ENCODE assay signal across 17 cellular contexts in the genomic region with DNA sequence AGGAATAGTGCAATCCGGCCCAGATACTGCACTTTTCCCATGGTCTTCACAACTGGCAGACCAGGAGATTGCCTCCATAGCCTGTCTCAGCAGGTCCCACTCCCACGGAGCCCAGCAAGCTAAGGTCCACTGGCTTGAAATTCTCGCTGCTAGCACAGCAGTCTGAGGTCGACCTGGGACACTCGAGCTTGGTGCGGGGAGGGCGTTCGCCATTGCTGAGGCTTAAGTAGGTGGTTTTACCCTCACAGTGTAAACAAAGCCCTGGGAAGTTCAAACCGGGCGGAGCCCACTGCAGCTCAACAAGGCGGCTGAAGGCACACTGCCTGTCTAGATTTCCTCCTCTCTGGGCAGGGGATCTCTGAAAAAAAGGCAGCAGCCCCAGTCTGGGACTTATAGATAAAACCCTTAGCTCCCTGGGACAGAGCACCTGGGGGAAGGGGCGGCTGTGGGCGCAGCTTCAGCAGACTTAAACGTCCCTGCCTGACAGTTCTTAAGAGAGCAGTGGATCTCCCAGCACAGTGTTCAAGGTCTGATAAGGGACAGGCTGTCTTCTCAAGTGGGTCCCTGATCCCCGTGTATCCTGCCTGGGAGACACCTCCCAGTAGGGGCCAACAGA.
DNase-seq lines count a peak whose midpoint lies in the region; ATAC-seq and TF ChIP-seq lines count a peak whose summit lies in the region.
"Had no signal": no experiment of that assay in that cellular context is flagged by ENCODE, and none has a peak within 500 bp of the region (broad histone marks: within the 10 kb centered on the region; RNA-seq: fewer than 3 reads in every experiment).

No MANE protein-coding gene starts in this region.

- peaks cover 19 to 48% (median 27%) of the 10 kb centered on the region in 3 experiments for H3K36me3 Mint-ChIP-seq in H9 (ENCODE audit: insufficient read depth in 1 of 3, low read depth in 3 of 3)
- H3K36me3 Mint-ChIP-seq in neural progenitor cell, result no peaks in the 10 kb centered on the region
- H3K36me3 Mint-ChIP-seq in WTC11, result peaks cover 56% of the 10 kb centered on the region
- H3K36me3 Mint-ChIP-seq: CD8-positive, alpha-beta T cell had no signal

- no peaks in the 10 kb centered on the region for H3K23me2 ChIP-seq in H9 (ENCODE audit: insufficient read length, low read depth, low read length, poor library complexity, severe bottlenecking)

- TF ChIP-seq POLR2A in esophagus muscularis mucosa (IDR thresholded peaks at IDR 0.05; ENCODE audit: low read depth), result no peak

- H3K23ac ChIP-seq in H9 (ENCODE audit: insufficient read length, low read depth, low read length), result no peak overlapping the region

- H3K56ac ChIP-seq in H9 (ENCODE audit: insufficient read length, low read depth, low read length), result no peak overlapping the region

- H3K27me3 Mint-ChIP-seq in H9 (ENCODE audit: low read depth) (peaks cover 6% of the 10 kb centered on the region), neural progenitor cell (ENCODE audit: insufficient read depth, low read depth) (no peaks in the 10 kb centered on the region), WTC11 (ENCODE audit: low read depth) (peaks cover 13% of the 10 kb centered on the region)

- no peak for TF ChIP-seq EP300 in esophagus muscularis mucosa (IDR thresholded peaks at IDR 0.05)

- H4K5ac ChIP-seq in H9 (ENCODE audit: insufficient read length, low read depth, low read length), result no peak overlapping the region

- H2BK15ac ChIP-seq in H9 (ENCODE audit: low read depth, low read length), result no peak overlapping the region

- DNase-seq in H9, result peak; percentile 20
- DNase-seq in NCI-H69 (lab: John Stamatoyannopoulos, UW), result peak; percentile 8
- DNase-seq in esophagus muscularis mucosa (ENCODE audit: extremely low spot score), result peak; percentile 45
- DNase-seq in neural progenitor cell (ENCODE audit: low spot score), result no peak
- DNase-seq in WTC11 (ENCODE audit: low spot score), result no peak
- no peak for DNase-seq in globus pallidus (ENCODE audit: low spot score)
- DNase-seq in RPMI8226, result no peak
- DNase-seq in anterior cingulate cortex (lab: John Stamatoyannopoulos, UW), result no peak
- DNase-seq: BE2C; CD8-positive, alpha-beta T cell; COR-L47; DND-41; GDM1; GOT3 had no signal

- no peak overlapping the region for H4K91ac ChIP-seq in H9 (ENCODE audit: insufficient read length, low read depth, low read length)

- H3K4me3 Mint-ChIP-seq in H9, result no peak overlapping the region
- no peak overlapping the region for H3K4me3 Mint-ChIP-seq in neural progenitor cell
- no peak overlapping the region for H3K4me3 Mint-ChIP-seq in WTC11
- H3K4me3 Mint-ChIP-seq: CD8-positive, alpha-beta T cell; IgD-negative memory B cell had no signal

- H3F3A ChIP-seq in neural progenitor cell (ENCODE audit: low read depth), result peaks cover 4% of the 10 kb centered on the region

- intact Hi-C loops in esophagus muscularis mucosa (cut with DNase I), result no loop called here

- H4K20me1 ChIP-seq in H9 (ENCODE audit: control insufficient read depth, insufficient read depth, insufficient read length) (no peaks in the 10 kb centered on the region), neural progenitor cell (ENCODE audit: low read depth) (no peaks in the 10 kb centered on the region)

- no peak overlapping the region for H2BK20ac ChIP-seq in H9 (ENCODE audit: low read depth, low read length, poor library complexity, severe bottlenecking)

- no peak overlapping the region for H4K8ac ChIP-seq in H9 (replicated peaks; ENCODE audit: insufficient read length, low read depth, low read length)

- no peak for TF ChIP-seq CTCF in H9 (conservative IDR thresholded peaks at IDR 0.05)
- no peak for TF ChIP-seq CTCF in esophagus muscularis mucosa (IDR thresholded peaks at IDR 0.05)
- TF ChIP-seq CTCF in neural progenitor cell (IDR thresholded peaks at IDR 0.05), result no peak
- no peak for TF ChIP-seq CTCF in WTC11 (IDR thresholded peaks at IDR 0.05)

- H3K4me1 Mint-ChIP-seq in H9 (peaks cover 20 to 22% of the 10 kb centered on the region in 2 experiments), neural progenitor cell (no peaks in the 10 kb centered on the region), WTC11 (peaks cover 17% of the 10 kb centered on the region)
- H3K4me1 Mint-ChIP-seq: IgD-negative memory B cell had no signal

- no peak overlapping the region for H2BK120ac ChIP-seq in H9 (ENCODE audit: low read depth, low read length, poor library complexity, severe bottlenecking)

- CTCF ChIA-PET in WTC11 (lab: Charles Lee), result no interaction called here

- H3T11ph ChIP-seq in H9 (ENCODE audit: low read length), result no peak overlapping the region

- no peak overlapping the region; the same call in 1 of the 2 replicates for H3K4ac ChIP-seq in H9 (ENCODE audit: low read depth, low read length)

- no peak overlapping the region for H3K4me2 ChIP-seq in H9 (ENCODE audit: insufficient read depth, insufficient read length, low read length)
- H3K4me2 ChIP-seq in neural progenitor cell, result no peak overlapping the region
- H3K4me2 ChIP-seq: A549 had no signal

- no peak overlapping the region for H3K27ac ChIP-seq in H9 (ENCODE audit: insufficient read length, low read depth, low read length)
- no peak overlapping the region for H3K27ac ChIP-seq in esophagus muscularis mucosa (replicated peaks in 1 of 4)
- H3K27ac ChIP-seq in neural progenitor cell, result no peak overlapping the region
- H3K27ac ChIP-seq: A549, C4-2B had no signal

- no peak overlapping the region for H3K9ac ChIP-seq in H9 (ENCODE audit: extremely low read depth, insufficient read length, low read length)
- H3K9ac ChIP-seq in neural progenitor cell, result no peak overlapping the region

- no peak overlapping the region for H2BK5ac ChIP-seq in H9 (ENCODE audit: insufficient read length, low read length)

- POLR2A ChIA-PET in WTC11 (lab: Charles Lee), result no interaction called here

- H3K36me3 ChIP-seq in esophagus muscularis mucosa (no peaks in the 10 kb centered on the region), neural progenitor cell (no peaks in the 10 kb centered on the region)
- H3K36me3 ChIP-seq: BE2C had no signal

- no peak overlapping the region for H3K18ac ChIP-seq in H9 (ENCODE audit: insufficient read length, low read depth, low read length)

- peaks cover 27 to 44% of the 10 kb centered on the region in 2 experiments for H3K9me3 Mint-ChIP-seq in H9
- H3K9me3 Mint-ChIP-seq in neural progenitor cell, result peaks cover 31% of the 10 kb centered on the region
- H3K9me3 Mint-ChIP-seq in WTC11, result peaks cover 52% of the 10 kb centered on the region
- H3K9me3 Mint-ChIP-seq: CD8-positive, alpha-beta T cell had no signal

- WGBS in H9 (ENCODE audit: extremely low coverage, insufficient read length, low lambda C conversion rate), result no CpG with 5 or more reads among the region's 15 CpGs
- 92% methylated on average over 5 of the region's 15 CpGs for WGBS in esophagus muscularis mucosa

- no peak overlapping the region for H2BK12ac ChIP-seq in H9 (ENCODE audit: insufficient read length, low read depth, low read length)

- no peaks in the 10 kb centered on the region; the same call in 1 of the 2 replicates for H3K4me1 ChIP-seq in H9 (ENCODE audit: insufficient read depth, low read length)
- no peaks in the 10 kb centered on the region for H3K4me1 ChIP-seq in esophagus muscularis mucosa
- peaks cover 4% of the 10 kb centered on the region for H3K4me1 ChIP-seq in neural progenitor cell
- H3K4me1 ChIP-seq: A549, BE2C had no signal

- no peak overlapping the region for H2AK5ac ChIP-seq in H9 (ENCODE audit: insufficient read length, low read length)

- H3K4me3 ChIP-seq in esophagus muscularis mucosa, result no peak overlapping the region
- H3K4me3 ChIP-seq in neural progenitor cell, result no peak overlapping the region
- H3K4me3 ChIP-seq: A549 had no signal

- ATAC-seq in WTC11, result no peak
- ATAC-seq: A549; CD8-positive, alpha-beta T cell had no signal

- no peaks in the 10 kb centered on the region for H3K79me1 ChIP-seq in H9 (ENCODE audit: insufficient read depth, low read depth, low read length, poor library complexity, severe bottlenecking)

- no peak overlapping the region for H2AFZ ChIP-seq in H9 (ENCODE audit: low read length)
- peak overlapping the region; percentile 57 for H2AFZ ChIP-seq in neural progenitor cell (replicated peaks)

- H3K14ac ChIP-seq in H9 (ENCODE audit: insufficient read depth, low read length), result no peak overlapping the region

- H3K27ac Mint-ChIP-seq in H9 (peak overlapping the region in 1 of 3 experiments; percentile 53; a peak in 1 of 7 replicates), neural progenitor cell (no peak overlapping the region), WTC11 (no peak overlapping the region)
- H3K27ac Mint-ChIP-seq: CD8-positive, alpha-beta T cell; IgD-negative memory B cell had no signal

- H3K27me3 ChIP-seq in H9 (ENCODE audit: insufficient read depth, low read length), result no peaks in the 10 kb centered on the region
- H3K27me3 ChIP-seq in esophagus muscularis mucosa, result no peaks in the 10 kb centered on the region
- H3K27me3 ChIP-seq in neural progenitor cell, result no peaks in the 10 kb centered on the region
- H3K27me3 ChIP-seq: BE2C had no signal

- no peaks in the 10 kb centered on the region for H3K79me2 ChIP-seq in H9 (ENCODE audit: insufficient read depth, low read length)
- H3K79me2 ChIP-seq in neural progenitor cell (ENCODE audit: low read depth), result no peaks in the 10 kb centered on the region

- H3K9me3 ChIP-seq in H9 (ENCODE audit: control insufficient read depth, low read depth, low read length) (no peaks in the 10 kb centered on the region), esophagus muscularis mucosa (no peaks in the 10 kb centered on the region), neural progenitor cell (ENCODE audit: low read depth) (no peaks in the 10 kb centered on the region)
- H3K9me3 ChIP-seq: BE2C had no signal

TF ChIP-seq in WTC11, 78 proteins besides CTCF, POLR2A, EP300 and RAD21:
- TF ChIP-seq TEAD4 (CRISPR knock-in tag; IDR thresholded peaks at IDR 0.05), result no peak
- no peak for TF ChIP-seq ATF1 (CRISPR knock-in tag; IDR thresholded peaks at IDR 0.05)
TF ChIP-seq in WTC11: peak in this region for 0.

Comparison
In these comparisons a context has a peak if more than half of its experiments do, and no peak if none do; other contexts are left out.
1. DNase-seq: peak in H9 (single experiment), NCI-H69 (single experiment) and esophagus muscularis mucosa (single experiment); none in neural progenitor cell (single experiment), WTC11 (single experiment), globus pallidus (single experiment), RPMI8226 (single experiment) and anterior cingulate cortex (0 of 58).